36 cellular contexts compared by ENCODE assay signal in the genomic region with DNA sequence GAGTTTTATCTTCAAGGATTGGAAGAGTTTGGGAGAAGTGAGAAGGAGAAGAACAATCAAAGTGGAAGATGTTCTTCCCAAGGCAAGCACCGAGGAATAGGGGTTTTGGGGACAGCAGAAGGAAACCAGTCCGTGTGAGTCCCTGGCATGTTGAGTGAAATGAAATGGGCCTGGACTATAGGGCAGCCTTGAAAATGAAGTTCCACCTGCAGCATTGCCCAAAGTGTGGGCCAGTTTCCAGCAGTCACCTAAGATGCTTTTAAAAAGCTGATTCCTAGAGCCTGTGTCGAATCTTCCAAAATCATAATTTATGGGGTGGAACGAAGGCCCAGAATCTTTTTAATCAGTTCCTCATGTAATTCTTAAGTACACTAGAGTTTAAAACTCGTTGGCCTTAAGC. TPM values are rescaled to one million over a fixed set of nuclear protein-coding genes. Genes with fewer than 3 reads are reported as not detected.
"Had no signal": no experiment of that assay in that cellular context is flagged by ENCODE, and none has a peak within 500 bp of the region (broad histone marks: within the 10 kb centered on the region; RNA-seq: fewer than 3 reads in every experiment).

No MANE protein-coding gene starts in this region.

- H3K36me3 ChIP-seq: MG63 had no signal

- H3K9me3 ChIP-seq: MG63 had no signal

- H3K27me3 ChIP-seq: MG63 had no signal

- H3K9ac ChIP-seq: KMS-11 had no signal

- H3K27ac ChIP-seq: KMS-11 had no signal

- H3K4me3 ChIP-seq: MG63 had no signal

- DNase-seq: Karpas-422, Kasumi-1, KG1, MG63, MM.1S, MV-4-11, NCI-H1048, NCI-H1092, NCI-H1092 treated with DMSO at 0.1 percent for 48 hours, NCI-H1105, NCI-H1105 treated with DMSO at 0.1 percent for 48 hours, NCI-H1417, NCI-H1417 treated with DMSO at 0.1 percent for 48 hours, NCI-H1436, NCI-H1436 treated with DMSO at 0.1 percent for 48 hours, NCI-H146, NCI-H1694, NCI-H1694 treated with DMSO at 0.1 percent for 48 hours, NCI-H187, NCI-H187 treated with DMSO at 0.1 percent for 48 hours, NCI-H1930, NCI-H2029, NCI-H2029 treated with DMSO at 0.1 percent for 48 hours, NCI-H2081, NCI-H2081 treated with DMSO at 0.1 percent for 48 hours, NCI-H2107, NCI-H2171, NCI-H2171 treated with DMSO at 0.1 percent for 48 hours, NCI-H2227 treated with DMSO at 0.1 percent for 48 hours, NCI-H226, NCI-H345, NCI-H446, NCI-H446 treated with DMSO at 0.1 percent for 48 hours had no signal

RNA-seq across cellular contexts. Expression of a gene that starts 59.9 kb away (rescaled TPM):
- total RNA-seq: M059J, NCI-H460 had no signal
